Comparison of ENCODE assay signal across 19 cellular contexts in genomic region chr2:9693646-9694045, GRCh38.
DNase-seq lines count a peak whose midpoint lies in the region; ATAC-seq and TF ChIP-seq lines count a peak whose summit lies in the region.
"Had no signal": no experiment of that assay in that cellular context is flagged by ENCODE, and none has a peak within 500 bp of the region (broad histone marks: within the 10 kb centered on the region; RNA-seq: fewer than 3 reads in every experiment).

No MANE protein-coding gene starts in this region.

- H3K27ac ChIP-seq in heart left ventricle (peak overlapping the region in 10 of 12 donors; percentile 20 to 88 (median 81)), psoas muscle (peak overlapping the region; percentile 96), aorta (ENCODE audit: low read depth in 1 of 2, low read length in 2 of 2) (peak overlapping the region in 1 of 2 donors; percentile 55)
- H3K27ac ChIP-seq: right lobe of liver, testis had no signal

- intact Hi-C loops in heart left ventricle (cut with DNase I) (loop anchor here in 4 of 10 donors (2.0 to 5.0 kb wide), 3 partner anchors 61 to 63 kb away; partner anchors contain the start of gene YWHAQ (in 3 of the 4)), Right ventricle myocardium inferior (cut with DNase I) (no loop called here), psoas muscle (cut with DNase I) (loop anchor here (1.0 to 5.0 kb wide), 5 partner anchors 46 to 139 kb away; partner anchors contain the start of genes YWHAQ (in 2 of the 2) and ADAM17 (in 1 of the 2)), aorta (cut with DNase I) (loop anchor here (5.0 to 10.0 kb wide), 2 partner anchors 61 to 139 kb away; partner anchors contain the start of genes ADAM17 (in 1 of the 2) and YWHAQ (in 1 of the 2))

- no peaks in the 10 kb centered on the region for H3K36me3 ChIP-seq in heart left ventricle
- H3K36me3 ChIP-seq in psoas muscle (ENCODE audit: insufficient read depth in 1 of 2, low read depth in 1 of 2) = no peaks in the 10 kb centered on the region
- H3K36me3 ChIP-seq in aorta (ENCODE audit: control insufficient read depth in 1 of 2, insufficient read depth in 2 of 2, low read length in 1 of 2) = no peaks in the 10 kb centered on the region
- H3K36me3 ChIP-seq: right lobe of liver had no signal

- no peaks in the 10 kb centered on the region for H3K9me3 ChIP-seq in heart left ventricle
- no peaks in the 10 kb centered on the region for H3K9me3 ChIP-seq in psoas muscle
- no peaks in the 10 kb centered on the region for H3K9me3 ChIP-seq in aorta (ENCODE audit: control insufficient read depth, low read length)
- H3K9me3 ChIP-seq: right lobe of liver, testis had no signal

- no peak for TF ChIP-seq CTCF in heart left ventricle (IDR thresholded peaks at IDR 0.05)
- TF ChIP-seq CTCF in psoas muscle (IDR thresholded peaks at IDR 0.05) = no peak

- 92% methylated on average over 13 to 16 of the region's 16 CpGs for WGBS in heart left ventricle, 4 donors
- WGBS in psoas muscle, 3 donors = 55 to 82% (median 58%) methylated on average over 16 of the region's 16 CpGs
- 75 to 80% methylated on average over 16 of the region's 16 CpGs for WGBS in aorta, 2 donors

- ATAC-seq in heart left ventricle = peak in 1 of 4 donors; percentile 9
- no peak for ATAC-seq in Right ventricle myocardium inferior
- ATAC-seq in psoas muscle = peak; percentile 25 to 35 (median 30)
- ATAC-seq in aorta (ENCODE audit: low FRiP score) = peak; percentile 20
- no peak for ATAC-seq in GM21515 (IDR thresholded peaks at IDR 0.05; ENCODE audit: unreplicated experiment)
- no peak for ATAC-seq in HG03342 (IDR thresholded peaks at IDR 0.05; ENCODE audit: unreplicated experiment)
- ATAC-seq: naive thymus-derived CD8-positive, alpha-beta T cell; right lobe of liver had no signal

- no peak for DNase-seq in heart left ventricle
- no peak for DNase-seq in Right ventricle myocardium inferior (ENCODE audit: missing footprints)
- peak; percentile 74 for DNase-seq in cerebellum (ENCODE audit: low spot score)
- DNase-seq in psoas muscle = no peak
- DNase-seq in aorta = no peak
- DNase-seq in NCI-H1694 (lab: John Stamatoyannopoulos, UW) = no peak
- DNase-seq: 8988T; activated CD4-positive, alpha-beta T cell treated with anti-CD3 and anti-CD28 coated beads for 1 hour; COR-L47; DMS79; naive thymus-derived CD8-positive, alpha-beta T cell; NCI-H187; NCI-H748 treated with DMSO at 0.1 percent for 48 hours; right lobe of liver; SHP77; SW 1271; testis had no signal

- no peak for TF ChIP-seq POLR2A in heart left ventricle (IDR thresholded peaks at IDR 0.05)

- no peak overlapping the region for H3K4me3 ChIP-seq in heart left ventricle
- no peak overlapping the region for H3K4me3 ChIP-seq in psoas muscle
- H3K4me3 ChIP-seq in aorta (ENCODE audit: low read length in 2 of 2) = no peak overlapping the region
- H3K4me3 ChIP-seq: right lobe of liver, testis had no signal

- H3K27me3 ChIP-seq in heart left ventricle (no peaks in the 10 kb centered on the region), psoas muscle (ENCODE audit: insufficient read depth in 3 of 3, low read length in 2 of 3) (no peaks in the 10 kb centered on the region), aorta (ENCODE audit: control insufficient read depth in 1 of 2, insufficient read depth in 2 of 2, low read length in 1 of 2) (no peaks in the 10 kb centered on the region)
- H3K27me3 ChIP-seq: right lobe of liver, testis had no signal

- H3K4me1 ChIP-seq in heart left ventricle = peaks cover 0 to 28% (median 17%) of the 10 kb centered on the region in 12 donors
- peaks cover 19% of the 10 kb centered on the region for H3K4me1 ChIP-seq in psoas muscle
- H3K4me1 ChIP-seq in aorta (ENCODE audit: control insufficient read depth in 1 of 2, insufficient read depth in 2 of 2, low read length in 2 of 2) = no peaks in the 10 kb centered on the region

Comparison
In these comparisons a context has a peak if more than half of its experiments do, and no peak if none do; other contexts are left out.
1. ATAC-seq: peak in psoas muscle (4 of 4) and aorta (single experiment); none in Right ventricle myocardium inferior (single experiment), GM21515 (single experiment) and HG03342 (single experiment).